Comparison of ENCODE assay signal across 22 cellular contexts in genomic region chr6:43325876-43326275, GRCh38.
"Had no signal": no experiment of that assay in that cellular context is flagged by ENCODE, and none has a peak within 500 bp of the region (broad histone marks: within the 10 kb centered on the region; RNA-seq: fewer than 3 reads in every experiment).

No MANE protein-coding gene starts in this region.

- H3K36me3 Mint-ChIP-seq: natural killer cell treated with Interleukin-12 subunit alpha and Interleukin-12 subunit beta and Interleukin-15 and Interleukin-18, amount 100 ng/mL, for 72 hours had no signal

- H3K27ac Mint-ChIP-seq: mesothelial cell of epicardium; natural killer cell treated with Interleukin-12 subunit alpha and Interleukin-12 subunit beta and Interleukin-15 and Interleukin-18, amount 100 ng/mL, for 72 hours; progenitor cell of endocrine pancreas; stimulated activated naive B cell treated with anti-CD40 and anti-IgM and Interleukin-4, amounts not matched to agents 10 μg/mL and 1 μg/mL and 100 μg/mL, for 72 hours had no signal

- DNase-seq: dermis blood vessel endothelial cell; effector memory CD4-positive, alpha-beta T cell; foreskin keratinocyte; heart left ventricle; kidney; mesenchymal stem cell; mucosa of descending colon; naive B cell; right lobe of liver; small intestine; stimulated activated CD4-positive, alpha-beta T cell treated with anti-CD3 and anti-CD28 coated beads, Interleukin-15, amount 100 ng/mL, for 24 hours; stimulated activated CD4-positive, alpha-beta T cell treated with anti-CD3 and anti-CD28 coated beads, Interleukin-2, amount 100 ng/mL, for 48 hours; stimulated activated naive B cell treated with anti-CD40 and anti-IgM and Interleukin-4, amounts not matched to agents 10 μg/mL and 1 μg/mL and 100 μg/mL, for 72 hours; stomach; thyroid gland; trophoblast cell had no signal

- H3K4me1 Mint-ChIP-seq: mesothelial cell of epicardium, neural crest cell had no signal

- H3K9me3 Mint-ChIP-seq: natural killer cell treated with Interleukin-12 subunit alpha and Interleukin-12 subunit beta and Interleukin-15 and Interleukin-18, amount 100 ng/mL, for 72 hours; stimulated activated naive B cell treated with anti-CD40 and anti-IgM and Interleukin-4, amounts not matched to agents 10 μg/mL and 1 μg/mL and 100 μg/mL, for 72 hours had no signal

- ATAC-seq: foreskin keratinocyte; gastroesophageal sphincter; heart left ventricle; left lobe of liver; mucosa of descending colon; natural killer cell treated with Interleukin-12 subunit alpha and Interleukin-12 subunit beta and Interleukin-15 and Interleukin-18, amount 100 ng/mL, for 72 hours; right lobe of liver; stimulated activated naive B cell treated with anti-CD40 and anti-IgM and Interleukin-4, amounts not matched to agents 10 μg/mL and 1 μg/mL and 100 μg/mL, for 72 hours had no signal

- H3K27me3 Mint-ChIP-seq: naive B cell; natural killer cell treated with Interleukin-12 subunit alpha and Interleukin-12 subunit beta and Interleukin-15 and Interleukin-18, amount 100 ng/mL, for 72 hours; progenitor cell of endocrine pancreas; stimulated activated naive B cell treated with anti-CD40 and anti-IgM and Interleukin-4, amounts not matched to agents 10 μg/mL and 1 μg/mL and 100 μg/mL, for 72 hours had no signal

- H3K4me3 Mint-ChIP-seq: mesothelial cell of epicardium; natural killer cell treated with Interleukin-12 subunit alpha and Interleukin-12 subunit beta and Interleukin-15 and Interleukin-18, amount 100 ng/mL, for 72 hours; neural crest cell; stimulated activated naive B cell treated with anti-CD40 and anti-IgM and Interleukin-4, amounts not matched to agents 10 μg/mL and 1 μg/mL and 100 μg/mL, for 72 hours had no signal
